Comparison of ENCODE assay signal across 9 cellular contexts in the genomic region with DNA sequence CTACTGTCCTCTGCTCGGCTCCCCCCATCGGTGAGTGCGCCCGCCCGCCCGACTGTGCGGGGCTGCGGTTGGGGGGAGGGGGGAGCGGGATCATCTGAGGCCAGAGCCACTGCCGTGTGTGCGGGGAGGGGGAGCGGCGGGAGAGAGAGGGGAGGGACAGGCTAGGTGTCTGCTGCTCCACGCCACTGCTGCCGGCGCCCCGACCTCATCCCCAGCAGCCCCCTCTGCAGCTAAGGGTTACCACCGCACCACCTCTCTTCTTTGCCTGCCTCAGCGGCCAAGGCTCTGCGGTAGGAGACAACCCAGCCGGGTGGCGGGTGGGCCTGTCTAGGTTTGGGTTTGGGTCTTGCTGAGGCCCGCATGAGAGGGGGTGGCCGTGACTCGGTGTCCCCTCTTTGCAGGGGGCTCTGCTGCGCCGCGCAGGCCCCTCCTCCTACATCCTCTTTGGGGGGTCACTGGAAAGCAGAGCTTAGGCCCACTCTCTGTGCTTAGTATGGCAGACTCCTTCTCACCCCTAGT. TPM values are rescaled to one million over a fixed set of nuclear protein-coding genes. Genes with fewer than 3 reads are reported as not detected.
DNase-seq lines count a peak whose midpoint lies in the region; ATAC-seq, FAIRE-seq and TF ChIP-seq lines count a peak whose summit lies in the region.
"Had no signal": no experiment of that assay in that cellular context is flagged by ENCODE, and none has a peak within 500 bp of the region (broad histone marks: within the 10 kb centered on the region; RNA-seq: fewer than 3 reads in every experiment).

No MANE protein-coding gene starts in this region.

- peak; percentile 5 for ATAC-seq in stimulated activated memory B cell treated with anti-CD40 and anti-IgM and Interleukin-4, amounts not matched to agents 10 μg/mL and 1 μg/mL and 100 μg/mL, for 72 hours
- ATAC-seq in GM21515 (IDR thresholded peaks at IDR 0.05; ENCODE audit: unreplicated experiment) = no peak

- H3K4me3 ChIP-seq in mammary epithelial cell (replicated peaks in 1 of 3; ENCODE audit: insufficient read depth in 1 of 3, low read depth in 2 of 3, low read length in 3 of 3) (peak overlapping the region; percentile 66 to 86 (median 82)), kidney (ENCODE audit: low read length in 2 of 2) (peak overlapping the region; percentile 80 to 82)

- peak; percentile 55 for DNase-seq in DMS 273 (lab: John Stamatoyannopoulos, UW; ENCODE audit: unreplicated experiment)
- no peak for DNase-seq in DMS 273 treated with DMSO at 0.1 percent for 48 hours (lab: John Stamatoyannopoulos, UW)
- DNase-seq in RKO (ENCODE audit: low spot score) = peak; percentile 51
- no peak for DNase-seq in mammary epithelial cell
- peak; percentile 83 for DNase-seq in kidney
- DNase-seq in GM10266 (ENCODE audit: extremely low spot score) = no peak

- dilution Hi-C loops in mammary epithelial cell (cut with HindIII; ENCODE audit: low sequenced_read_pairs) = no loop called here

- BruUV-seq in mammary epithelial cell (replicated peaks; lab: Mats Ljungman, UMichigan) = TSS peak; percentile 37

- H3K27ac ChIP-seq in mammary epithelial cell (ENCODE audit: insufficient read depth, low read depth, low read length) (peak overlapping the region; percentile 49), kidney (ENCODE audit: low read depth in 2 of 2, low read length in 2 of 2) (peak overlapping the region; percentile 90 to 93)

- peaks cover 66% of the 10 kb centered on the region for H3K4me1 Mint-ChIP-seq in stimulated activated memory B cell treated with anti-CD40 and anti-IgM and Interleukin-4, amounts not matched to agents 10 μg/mL and 1 μg/mL and 100 μg/mL, for 72 hours

- in situ Hi-C loops in mammary epithelial cell (cut with MboI; ENCODE audit: low sequenced_read_pairs in 2 of 2) = no loop called here

- H3K79me2 ChIP-seq in mammary epithelial cell (ENCODE audit: insufficient read depth, low read length) = peaks cover 97% of the 10 kb centered on the region

- no peaks in the 10 kb centered on the region for H3K9me3 ChIP-seq in mammary epithelial cell (replicated peaks; ENCODE audit: insufficient read depth, low read length)
- no peaks in the 10 kb centered on the region for H3K9me3 ChIP-seq in kidney (ENCODE audit: control insufficient read depth in 1 of 2, low read length in 2 of 2)

- H3K4me2 ChIP-seq in mammary epithelial cell (ENCODE audit: insufficient read depth, low read depth, low read length) = peak overlapping the region; percentile 100

- H4K20me1 ChIP-seq in mammary epithelial cell (ENCODE audit: insufficient read depth, low read length) = no peaks in the 10 kb centered on the region

- H3K9me3 Mint-ChIP-seq in stimulated activated memory B cell treated with anti-CD40 and anti-IgM and Interleukin-4, amounts not matched to agents 10 μg/mL and 1 μg/mL and 100 μg/mL, for 72 hours = no peaks in the 10 kb centered on the region

- peak overlapping the region; percentile 87 for H2AFZ ChIP-seq in mammary epithelial cell (ENCODE audit: low read depth, low read length)

- TF ChIP-seq CTCF in mammary epithelial cell (conservative IDR thresholded peaks at IDR 0.05 in 1 of 2, IDR thresholded peaks at IDR 0.05 in 1 of 2; ENCODE audit: extremely low read depth in 1 of 2, insufficient read depth in 1 of 2, low read depth in 1 of 2, low read length in 2 of 2) (peak in 1 of 2 donors; percentile 0), kidney (IDR thresholded peaks at IDR 0.05; ENCODE audit: borderline replicate concordance, extremely low read depth, insufficient read depth) (no peak), GM10266 (IDR thresholded peaks at IDR 0.05; ENCODE audit: control insufficient read depth, insufficient read depth, low read depth, missing control alignments) (no peak)

- H3K27me3 Mint-ChIP-seq in stimulated activated memory B cell treated with anti-CD40 and anti-IgM and Interleukin-4, amounts not matched to agents 10 μg/mL and 1 μg/mL and 100 μg/mL, for 72 hours = no peaks in the 10 kb centered on the region

- no peaks in the 10 kb centered on the region for H3K27me3 ChIP-seq in mammary epithelial cell (ENCODE audit: insufficient read depth, low read length)

- peak overlapping the region; percentile 95 for H3K27ac Mint-ChIP-seq in stimulated activated memory B cell treated with anti-CD40 and anti-IgM and Interleukin-4, amounts not matched to agents 10 μg/mL and 1 μg/mL and 100 μg/mL, for 72 hours

- WGBS in mammary epithelial cell (ENCODE audit: low coverage, missing lambda C conversion rate) = 6% methylated on average over 3 of the region's 28 CpGs

- CTCF ChIA-PET in mammary epithelial cell (lab: Charles Lee; ENCODE audit: low non-redundant PET) = no interaction called here

- peaks cover 24% of the 10 kb centered on the region for H3K4me1 ChIP-seq in mammary epithelial cell (ENCODE audit: insufficient read depth, low read length)
- H3K4me1 ChIP-seq in kidney (ENCODE audit: control insufficient read depth in 1 of 2, insufficient read depth in 1 of 2, low read depth in 1 of 2, low read length in 2 of 2) = peaks cover 20 to 33% of the 10 kb centered on the region in 2 donors

- H3K36me3 ChIP-seq in mammary epithelial cell (ENCODE audit: insufficient read depth, low read length) (no peaks in the 10 kb centered on the region), kidney (ENCODE audit: control insufficient read depth in 1 of 2, insufficient read depth in 2 of 2, low read length in 2 of 2) (no peaks in the 10 kb centered on the region)

- no peak for FAIRE-seq in kidney (lab: Jason Lieb, UNC)
- FAIRE-seq: A204.1 had no signal

- intact Hi-C loops in mammary epithelial cell (cut with micrococcal nuclease) = no loop called here
- intact Hi-C loops in kidney (cut with DNase I) = no loop called here

- H3K4me3 Mint-ChIP-seq in stimulated activated memory B cell treated with anti-CD40 and anti-IgM and Interleukin-4, amounts not matched to agents 10 μg/mL and 1 μg/mL and 100 μg/mL, for 72 hours = peak overlapping the region; percentile 89

- peak overlapping the region; percentile 49 for H3K9ac ChIP-seq in mammary epithelial cell (ENCODE audit: insufficient read depth, low read length)
- H3K9ac ChIP-seq in kidney (ENCODE audit: low read length in 2 of 2) = peak overlapping the region; percentile 63 to 84

- H3K36me3 Mint-ChIP-seq in stimulated activated memory B cell treated with anti-CD40 and anti-IgM and Interleukin-4, amounts not matched to agents 10 μg/mL and 1 μg/mL and 100 μg/mL, for 72 hours = peaks cover 6% of the 10 kb centered on the region

RNA-seq across cellular contexts. Expression of a gene that starts 0.7 kb away (rescaled TPM):
- total RNA-seq in mammary epithelial cell (10 to 100 TPM; 10.8 to 15.2 TPM), kidney (31.6 TPM)
- polyA plus RNA-seq in mammary epithelial cell (3.3 TPM), kidney (ENCODE audit: insufficient read depth, low read depth, low replicate concordance) (4.7 TPM)
- polyA minus RNA-seq in mammary epithelial cell = 5.6 TPM

RNA-seq across cellular contexts. Expression of a gene that starts 12.5 kb away (rescaled TPM):
- total RNA-seq in mammary epithelial cell (1 to 10 TPM; 3.4 to 4.5 TPM), kidney (15.5 TPM)
- polyA plus RNA-seq in mammary epithelial cell (0.62 TPM), kidney (ENCODE audit: insufficient read depth, low read depth, low replicate concordance) (13.2 TPM)
- polyA minus RNA-seq in mammary epithelial cell = 4.4 TPM

Comparison
In these comparisons a context has a peak if more than half of its experiments do, and no peak if none do; other contexts are left out.
1. DNase-seq: peak in DMS 273 (single experiment), RKO (single experiment) and kidney (single experiment); none in DMS 273 treated with DMSO at 0.1 percent for 48 hours (single experiment), mammary epithelial cell (single experiment) and GM10266 (single experiment).